ENCODE assay signal across 8 cellular contexts in the genomic region with DNA sequence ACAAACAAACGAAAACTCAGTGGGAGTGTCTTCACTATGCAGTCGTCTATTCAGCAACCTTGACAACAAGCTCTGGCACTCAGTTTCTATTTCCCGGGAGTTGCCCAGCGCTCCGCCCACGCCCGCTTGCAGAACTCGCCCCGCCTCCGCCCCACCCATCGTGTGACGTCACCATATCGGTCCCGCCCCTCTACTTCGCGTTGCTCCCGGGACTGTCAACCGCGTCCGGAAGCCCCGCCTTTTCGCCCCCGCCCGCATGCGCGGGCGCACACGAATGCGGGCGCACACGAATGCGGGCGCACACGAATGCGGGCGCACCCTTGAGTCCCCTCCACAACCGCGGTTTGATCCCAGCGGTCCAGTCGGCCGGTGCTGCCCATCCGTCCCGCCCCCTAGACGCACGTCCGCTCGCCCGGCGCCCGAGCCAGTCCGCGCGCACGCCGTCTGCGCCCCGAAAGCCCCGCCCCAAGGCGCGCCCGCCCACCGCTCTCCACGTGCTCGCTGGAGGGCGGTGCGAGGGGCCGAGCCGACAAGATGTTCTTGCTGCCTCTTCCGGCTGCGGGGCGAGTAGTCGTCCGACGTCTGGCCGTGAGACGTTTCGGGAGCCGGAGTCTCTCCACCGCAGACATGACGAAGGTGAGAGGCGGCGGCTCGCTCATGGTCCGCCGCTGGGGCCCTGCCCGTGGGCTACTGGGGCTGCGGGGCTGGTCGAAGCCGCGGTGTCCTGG. TPM values are rescaled to one million over a fixed set of nuclear protein-coding genes. Genes with fewer than 3 reads are reported as not detected.
DNase-seq lines count a peak whose midpoint lies in the region; ATAC-seq and TF ChIP-seq lines count a peak whose summit lies in the region.

Gene LAP3, plus strand, starts transcription at position 267 of the 728 bp plus-strand sequence. Its CDS starts 268 bp downstream, at position 535.

- peak; percentile 99 for TF ChIP-seq POLR2A in GM18505 (IDR thresholded peaks at IDR 0.05; ENCODE audit: borderline replicate concordance, extremely low read depth, insufficient read depth, insufficient read length)

- in situ Hi-C loops in astrocyte of the cerebellum (cut with HindIII; ENCODE audit: low sequenced_read_pairs) = no loop called here

- intact Hi-C loops in aorta (cut with DNase I) = loop anchor here (1.0 to 10.0 kb wide), 5 partner anchors 37 to 448 kb away; partner anchors contain the start of genes DCAF16 (in 1 of the 2), LCORL (in 1 of the 2), MED28 (in 1 of the 2) and NCAPG (in 1 of the 2)

- H3K36me3 ChIP-seq in rectal smooth muscle tissue (ENCODE audit: control insufficient read depth, insufficient read depth, low read length) (no peaks in the 10 kb centered on the region), aorta (ENCODE audit: control insufficient read depth in 1 of 2, insufficient read depth in 2 of 2, low read length in 1 of 2) (no peaks in the 10 kb centered on the region)

- H3K9ac ChIP-seq in rectal smooth muscle tissue (ENCODE audit: low read length) = peak within 1 kb of the TSS; percentile 80

- 0 to 1% methylated on average over 70 to 90 of the region's 90 CpGs for WGBS in aorta, 2 donors

- H3K27me3 ChIP-seq in rectal smooth muscle tissue (ENCODE audit: control insufficient read depth, insufficient read depth, low read length) (no peaks in the 10 kb centered on the region), aorta (ENCODE audit: control insufficient read depth in 1 of 2, insufficient read depth in 2 of 2, low read length in 1 of 2) (no peaks in the 10 kb centered on the region)

- no peaks in the 10 kb centered on the region for H3K9me3 ChIP-seq in aorta (ENCODE audit: control insufficient read depth, low read length)

- DNase-seq in NCI-H1930 (lab: John Stamatoyannopoulos, UW) = peak; percentile 88 to 91
- peak; percentile 100 for DNase-seq in T-helper 9 cell
- peak; percentile 93 for DNase-seq in astrocyte of the cerebellum (ENCODE audit: low read depth)
- DNase-seq in hepatic stellate cell (ENCODE audit: low spot score) = peak; percentile 93
- DNase-seq in aorta = peak; percentile 98 to 100

- ATAC-seq in GM18505 (IDR thresholded peaks at IDR 0.05; ENCODE audit: unreplicated experiment) = peak; percentile 90
- peak; percentile 82 for ATAC-seq in HG02970 (IDR thresholded peaks at IDR 0.05; ENCODE audit: low FRiP score, unreplicated experiment)
- peak; percentile 100 for ATAC-seq in aorta (ENCODE audit: low FRiP score)

- H3K27ac ChIP-seq in rectal smooth muscle tissue (ENCODE audit: low read depth, low read length) = peak within 1 kb of the TSS; percentile 88
- peak within 1 kb of the TSS in 1 of 2 donors; percentile 87 for H3K27ac ChIP-seq in aorta (ENCODE audit: low read depth in 1 of 2, low read length in 2 of 2)

- H3K4me1 ChIP-seq in rectal smooth muscle tissue (ENCODE audit: control insufficient read depth, insufficient read depth, low read length) (peaks cover 5% of the 10 kb centered on the region), aorta (ENCODE audit: control insufficient read depth in 1 of 2, insufficient read depth in 2 of 2, low read length in 2 of 2) (no peaks in the 10 kb centered on the region)

- peak within 1 kb of the TSS; percentile 89 for H3K4me3 ChIP-seq in astrocyte of the cerebellum (ENCODE audit: low read depth, low read length)
- H3K4me3 ChIP-seq in rectal smooth muscle tissue (ENCODE audit: low read length) = peak within 1 kb of the TSS; percentile 76
- peak within 1 kb of the TSS; percentile 49 to 78 for H3K4me3 ChIP-seq in aorta (ENCODE audit: low read length in 2 of 2)

- TF ChIP-seq CTCF in astrocyte of the cerebellum (IDR thresholded peaks at IDR 0.05; ENCODE audit: low read depth, low read length, missing control alignments) = no peak

RNA-seq across cellular contexts. Expression of gene LAP3, which starts in this region (rescaled TPM):
- total RNA-seq in aorta = 10 to 100 TPM; 65.4 to 93.4 TPM
- polyA plus RNA-seq in aorta = 10 to 100 TPM; 36.9 to 39.8 TPM
